Comparison of ENCODE assay signal across 21 cellular contexts in genomic region chrX:136196691-136197155, GRCh38. TPM values are rescaled to one million over a fixed set of nuclear protein-coding genes. Genes with fewer than 3 reads are reported as not detected.
DNase-seq lines count a peak whose midpoint lies in the region; ATAC-seq and TF ChIP-seq lines count a peak whose summit lies in the region.
"Had no signal": no experiment of that assay in that cellular context is flagged by ENCODE, and none has a peak within 500 bp of the region (broad histone marks: within the 10 kb centered on the region; RNA-seq: fewer than 3 reads in every experiment).

No MANE protein-coding gene starts in this region.

- no peaks in the 10 kb centered on the region for H4K20me1 ChIP-seq in BLaER1 treated with 17β-estradiol and CSF1 and Interleukin-3, amounts not matched to agents 10 nM and 100 nM
- no peaks in the 10 kb centered on the region for H4K20me1 ChIP-seq in smooth muscle cell (ENCODE audit: low read depth)

- no peaks in the 10 kb centered on the region for H3K36me3 Mint-ChIP-seq in T-helper 17 cell (ENCODE audit: low read depth)
- peaks cover 7% of the 10 kb centered on the region for H3K36me3 Mint-ChIP-seq in activated CD8-positive, alpha-beta T cell treated with anti-CD3 and anti-CD28 coated beads for 36 hours (ENCODE audit: low read depth)
- H3K36me3 Mint-ChIP-seq: CD8-positive, alpha-beta T cell; stimulated activated effector memory CD8-positive, alpha-beta T cell treated with anti-CD3 and anti-CD28 coated beads, Interleukin-12 subunit alpha, Interleukin-12 subunit beta, amount 100 ng/mL, for 72 hours; type B pancreatic cell had no signal

- no peak overlapping the region for H3K4me3 Mint-ChIP-seq in T-helper 17 cell
- no peak overlapping the region for H3K4me3 Mint-ChIP-seq in activated CD8-positive, alpha-beta T cell treated with anti-CD3 and anti-CD28 coated beads for 36 hours
- H3K4me3 Mint-ChIP-seq: activated CD4-positive, alpha-beta T cell treated with anti-CD3 and anti-CD28 coated beads, Interleukin-2, amount 10 ng/mL, durations not matched to agents 7 days and 5 days; CD8-positive, alpha-beta T cell; IgD-negative memory B cell; stimulated activated effector memory CD8-positive, alpha-beta T cell treated with anti-CD3 and anti-CD28 coated beads, Interleukin-12 subunit alpha, Interleukin-12 subunit beta, amount 100 ng/mL, for 72 hours; type B pancreatic cell had no signal

- POLR2A ChIA-PET in activated CD8-positive, alpha-beta T cell treated with anti-CD3 and anti-CD28 coated beads for 36 hours (lab: Charles Lee), result no interaction called here

- WGBS in smooth muscle cell (ENCODE audit: low lambda C conversion rate), result 51% methylated on average over 7 of the region's 7 CpGs

- H3K9me3 Mint-ChIP-seq in activated CD8-positive, alpha-beta T cell treated with anti-CD3 and anti-CD28 coated beads for 36 hours, result no peaks in the 10 kb centered on the region
- H3K9me3 Mint-ChIP-seq: activated CD4-positive, alpha-beta T cell treated with anti-CD3 and anti-CD28 coated beads, Interleukin-2, amount 10 ng/mL, durations not matched to agents 7 days and 5 days; CD8-positive, alpha-beta T cell; IgD-negative memory B cell; stimulated activated effector memory CD8-positive, alpha-beta T cell treated with anti-CD3 and anti-CD28 coated beads, Interleukin-12 subunit alpha, Interleukin-12 subunit beta, amount 100 ng/mL, for 72 hours had no signal

- peak overlapping the region; percentile 14 for H3K27ac Mint-ChIP-seq in T-helper 17 cell
- no peak overlapping the region for H3K27ac Mint-ChIP-seq in activated CD8-positive, alpha-beta T cell treated with anti-CD3 and anti-CD28 coated beads for 36 hours
- H3K27ac Mint-ChIP-seq: activated CD4-positive, alpha-beta T cell treated with anti-CD3 and anti-CD28 coated beads, Interleukin-2, amount 10 ng/mL, durations not matched to agents 7 days and 5 days; CD8-positive, alpha-beta T cell; type B pancreatic cell had no signal

- no peaks in the 10 kb centered on the region for H3K36me3 ChIP-seq in BLaER1 treated with 17β-estradiol and CSF1 and Interleukin-3, amounts not matched to agents 10 nM and 100 nM
- H3K36me3 ChIP-seq in smooth muscle cell (ENCODE audit: low read depth), result no peaks in the 10 kb centered on the region

- no peak for DNase-seq in T-helper 17 cell
- peak; percentile 16 for DNase-seq in iris pigment epithelial cell (ENCODE audit: low read depth)
- no peak for DNase-seq in smooth muscle cell (lab: John Stamatoyannopoulos, UW; ENCODE audit: unreplicated experiment)
- no peak for DNase-seq in activated CD8-positive, alpha-beta T cell treated with anti-CD3 and anti-CD28 coated beads for 36 hours
- DNase-seq: ACHN; activated CD4-positive, alpha-beta T cell treated with anti-CD3 and anti-CD28 coated beads, Interleukin-2, amount 10 ng/mL, durations not matched to agents 7 days and 5 days; activated naive CD4-positive, alpha-beta T cell treated with Interleukin-2 at 50 U/mL for 16 hours; activated T-cell treated with anti-CD3 and anti-CD28 coated beads for 4 hours; CD8-positive, alpha-beta T cell; DMS79 treated with DMSO at 0.1 percent for 48 hours; NCI-H187; NCI-H345; SW 1271 had no signal

- H2AFZ ChIP-seq in smooth muscle cell (ENCODE audit: low read depth), result no peak overlapping the region

- no peaks in the 10 kb centered on the region for H3K79me2 ChIP-seq in smooth muscle cell (ENCODE audit: low read depth)

- H3K4me1 Mint-ChIP-seq in T-helper 17 cell, result peaks cover 24% of the 10 kb centered on the region
- H3K4me1 Mint-ChIP-seq in activated CD8-positive, alpha-beta T cell treated with anti-CD3 and anti-CD28 coated beads for 36 hours (ENCODE audit: low read depth), result peaks cover 21% of the 10 kb centered on the region

- CTCF ChIA-PET in activated CD8-positive, alpha-beta T cell treated with anti-CD3 and anti-CD28 coated beads for 36 hours (lab: Charles Lee), result interaction anchor here (1.7 kb wide), 1 partner anchor 169 kb away, joined by 6 read pairs; no protein-coding TSS in a partner anchor

- H3K27me3 Mint-ChIP-seq in T-helper 17 cell, result no peaks in the 10 kb centered on the region
- no peaks in the 10 kb centered on the region for H3K27me3 Mint-ChIP-seq in activated CD8-positive, alpha-beta T cell treated with anti-CD3 and anti-CD28 coated beads for 36 hours
- H3K27me3 Mint-ChIP-seq: activated CD4-positive, alpha-beta T cell treated with anti-CD3 and anti-CD28 coated beads, Interleukin-2, amount 10 ng/mL, durations not matched to agents 7 days and 5 days; type B pancreatic cell had no signal

- no peak overlapping the region for H3K4me3 ChIP-seq in BLaER1 treated with 17β-estradiol and CSF1 and Interleukin-3, amounts not matched to agents 10 nM and 100 nM
- no peak overlapping the region for H3K4me3 ChIP-seq in smooth muscle cell

- peak overlapping the region in 6 of 11 experiments; percentile 1 to 52 (median 24); a peak in 5 of 22 replicates for H3K27ac ChIP-seq in BLaER1 treated with 17β-estradiol and CSF1 and Interleukin-3, amounts not matched to agents 10 nM and 100 nM
- no peak overlapping the region for H3K27ac ChIP-seq in smooth muscle cell (ENCODE audit: low read depth)

- ATAC-seq in T-helper 17 cell (no peak), GM19035 (IDR thresholded peaks at IDR 0.05; ENCODE audit: unreplicated experiment) (no peak), HG03280 (IDR thresholded peaks at IDR 0.05; ENCODE audit: unreplicated experiment) (no peak), HG03469 (IDR thresholded peaks at IDR 0.05; ENCODE audit: unreplicated experiment) (no peak)
- ATAC-seq in activated CD8-positive, alpha-beta T cell treated with anti-CD3 and anti-CD28 coated beads for 36 hours, result no peak
- ATAC-seq: CD8-positive, alpha-beta T cell; left lobe of liver; stimulated activated effector memory CD8-positive, alpha-beta T cell treated with anti-CD3 and anti-CD28 coated beads, Interleukin-12 subunit alpha, Interleukin-12 subunit beta, amount 100 ng/mL, for 72 hours had no signal

- H3F3A ChIP-seq in smooth muscle cell (ENCODE audit: low read depth), result no peaks in the 10 kb centered on the region

- peaks cover 27 to 75% (median 55%) of the 10 kb centered on the region in 10 experiments for H3K4me1 ChIP-seq in BLaER1 treated with 17β-estradiol and CSF1 and Interleukin-3, amounts not matched to agents 10 nM and 100 nM
- H3K4me1 ChIP-seq in smooth muscle cell (ENCODE audit: low read depth), result peaks cover 4% of the 10 kb centered on the region

- no peak for TF ChIP-seq CTCF in smooth muscle cell (IDR thresholded peaks at IDR 0.05; ENCODE audit: borderline replicate concordance, insufficient read depth, poor library complexity, severe bottlenecking)
- no peak for TF ChIP-seq CTCF in activated CD8-positive, alpha-beta T cell treated with anti-CD3 and anti-CD28 coated beads for 36 hours (IDR thresholded peaks at IDR 0.05)

- H3K27me3 ChIP-seq in BLaER1 treated with 17β-estradiol and CSF1 and Interleukin-3, amounts not matched to agents 10 nM and 100 nM, result peaks cover 92 to 100% (median 97%) of the 10 kb centered on the region in 11 experiments
- no peaks in the 10 kb centered on the region for H3K27me3 ChIP-seq in smooth muscle cell (ENCODE audit: low read depth)

- H3K4me2 ChIP-seq in BLaER1 treated with 17β-estradiol and CSF1 and Interleukin-3, amounts not matched to agents 10 nM and 100 nM, result peak overlapping the region in 10 of 11 experiments; percentile 15 to 56 (median 39); a peak in 19 of 22 replicates
- peak overlapping the region; percentile 6 for H3K4me2 ChIP-seq in smooth muscle cell

- H3K9ac ChIP-seq in BLaER1 treated with 17β-estradiol and CSF1 and Interleukin-3, amounts not matched to agents 10 nM and 100 nM, result no peak overlapping the region
- H3K9ac ChIP-seq in smooth muscle cell (ENCODE audit: low read depth), result no peak overlapping the region

- intact Hi-C loops in activated CD8-positive, alpha-beta T cell treated with anti-CD3 and anti-CD28 coated beads for 36 hours (cut with micrococcal nuclease), result no loop called here

- H3K9me3 ChIP-seq in BLaER1 treated with 17β-estradiol and CSF1 and Interleukin-3, amounts not matched to agents 10 nM and 100 nM (replicated peaks in 1 of 11), result no peaks in the 10 kb centered on the region
- H3K9me3 ChIP-seq in T-helper 17 cell (ENCODE audit: control insufficient read depth, low read length, poor library complexity, severe bottlenecking) (no peaks in the 10 kb centered on the region), smooth muscle cell (replicated peaks; ENCODE audit: low read depth) (no peaks in the 10 kb centered on the region)

RNA-seq across cellular contexts. Expression of gene FHL1, which starts 49.4 kb away (rescaled TPM):
- total RNA-seq in T-helper 17 cell (10 to 100 TPM; 29.1 to 61.3 TPM), smooth muscle cell (98.2 and 103 TPM in 2 replicates)
- polyA plus RNA-seq in smooth muscle cell, result 57.8 and 76.0 TPM in 2 replicates
- 10 to 100 TPM; 17.9 to 18.4 TPM for total RNA-seq in activated CD8-positive, alpha-beta T cell treated with anti-CD3 and anti-CD28 coated beads for 36 hours

RNA-seq across cellular contexts. Expression of gene MAP7D3, which starts 54.5 kb away (rescaled TPM):
- total RNA-seq in T-helper 17 cell, result 1 to 10 TPM; 6.0 to 6.7 TPM
- 8.1 and 12.4 TPM in 2 replicates for total RNA-seq in smooth muscle cell
- polyA plus RNA-seq in smooth muscle cell, result 6.3 and 9.3 TPM in 2 replicates
- total RNA-seq in activated CD8-positive, alpha-beta T cell treated with anti-CD3 and anti-CD28 coated beads for 36 hours, result 10 to 100 TPM; 13.4 to 14.2 TPM
